In the genomic region with DNA sequence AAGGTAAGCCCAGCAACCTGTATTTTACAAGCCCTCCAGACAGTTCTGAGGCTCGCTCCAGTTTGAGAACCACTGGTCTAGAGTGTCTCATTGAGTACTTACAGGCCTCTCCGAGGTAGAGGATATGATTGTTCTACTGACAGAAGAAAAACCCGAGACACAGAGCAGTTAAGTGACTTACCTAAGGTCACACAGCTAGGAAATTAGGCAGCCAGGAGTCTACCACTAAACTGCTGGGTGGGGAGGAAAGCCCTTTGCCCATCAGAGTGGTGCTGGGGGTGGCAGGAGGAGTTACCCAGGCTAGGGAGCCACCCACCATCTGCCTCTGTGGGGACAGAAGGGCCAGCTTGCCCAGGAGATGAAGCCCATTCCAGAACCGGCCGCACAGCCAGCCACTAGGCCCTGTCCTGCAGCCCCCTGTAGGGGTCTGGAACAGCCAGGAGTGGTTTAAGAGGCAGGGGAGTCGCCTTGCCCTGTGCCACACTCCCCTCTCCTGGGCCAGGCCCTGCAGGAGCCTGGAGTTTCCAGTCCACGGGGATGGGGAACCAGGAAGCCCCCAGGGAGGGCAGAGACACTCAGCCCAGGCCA, we compare ENCODE assay signal across 15 cellular contexts. TPM values are rescaled to one million over a fixed set of nuclear protein-coding genes. Genes with fewer than 3 reads are reported as not detected.
DNase-seq lines count a peak whose midpoint lies in the region; ATAC-seq and TF ChIP-seq lines count a peak whose summit lies in the region.
"Had no signal": no experiment of that assay in that cellular context is flagged by ENCODE, and none has a peak within 500 bp of the region (broad histone marks: within the 10 kb centered on the region; RNA-seq: fewer than 3 reads in every experiment).

No MANE protein-coding gene starts in this region.

- no peaks in the 10 kb centered on the region for H3K9me2 ChIP-seq in Loucy (replicated peaks; ENCODE audit: low read depth, low read length)

- peak overlapping the region; percentile 67 for H3K27ac ChIP-seq in CD8-positive, alpha-beta memory T cell (ENCODE audit: low read depth, low read length)
- no peak overlapping the region for H3K27ac ChIP-seq in dorsolateral prefrontal cortex

- no peaks in the 10 kb centered on the region for H3K79me2 ChIP-seq in Loucy (ENCODE audit: insufficient read depth, low read length)

- H3K4me3 Mint-ChIP-seq in CD8-positive, alpha-beta memory T cell: no peak overlapping the region
- peak overlapping the region; percentile 34 for H3K4me3 Mint-ChIP-seq in nephron progenitor cell
- H3K4me3 Mint-ChIP-seq: activated naive CD4-positive, alpha-beta T cell treated with anti-CD3 and anti-CD28 coated beads for 36 hours had no signal

- DNase-seq in CD8-positive, alpha-beta memory T cell: no peak
- no peak for DNase-seq in dorsolateral prefrontal cortex
- DNase-seq in nephron progenitor cell: no peak
- DNase-seq in GM03348 (ENCODE audit: low spot score): no peak
- DNase-seq: Calu3, NCI-H187 treated with DMSO at 0.1 percent for 48 hours, NCI-H774, occipital lobe had no signal

- no peaks in the 10 kb centered on the region for H3K9me3 Mint-ChIP-seq in CD8-positive, alpha-beta memory T cell
- no peaks in the 10 kb centered on the region for H3K9me3 Mint-ChIP-seq in nephron progenitor cell
- H3K9me3 Mint-ChIP-seq: activated naive CD4-positive, alpha-beta T cell treated with anti-CD3 and anti-CD28 coated beads for 36 hours had no signal

- H3K36me3 Mint-ChIP-seq in CD8-positive, alpha-beta memory T cell: no peaks in the 10 kb centered on the region
- H3K36me3 Mint-ChIP-seq in nephron progenitor cell (ENCODE audit: low read depth): no peaks in the 10 kb centered on the region

- no peak overlapping the region; the same call in 1 of the 2 replicates for H2AFZ ChIP-seq in Loucy (ENCODE audit: low read length)

- intact Hi-C loops in dorsolateral prefrontal cortex (cut with DNase I): no loop called here

- peaks cover 7 to 13% (median 8%) of the 10 kb centered on the region in 3 donors for H3K4me1 Mint-ChIP-seq in CD8-positive, alpha-beta memory T cell
- H3K4me1 Mint-ChIP-seq in nephron progenitor cell: peaks cover 26% of the 10 kb centered on the region

- TF ChIP-seq CTCF in Loucy (conservative IDR thresholded peaks at IDR 0.05; ENCODE audit: low read length) (no peak), dorsolateral prefrontal cortex (IDR thresholded peaks at IDR 0.05 in 54 of 56, conservative IDR thresholded peaks at IDR 0.05 in 2 of 56; ENCODE audit: low read depth in 1 of 56, partially characterized antibody in 56 of 56) (no peak), nephron progenitor cell (IDR thresholded peaks at IDR 0.05) (no peak)

- peak overlapping the region; percentile 82 for H3K4me2 ChIP-seq in Loucy (ENCODE audit: low read depth, low read length, poor library complexity, severe bottlenecking)

- H3K9me3 ChIP-seq in CD8-positive, alpha-beta memory T cell (ENCODE audit: low read length): no peaks in the 10 kb centered on the region
- no peaks in the 10 kb centered on the region for H3K9me3 ChIP-seq in Loucy (ENCODE audit: insufficient read depth, low read depth, low read length)

- H3F3A ChIP-seq in Loucy (ENCODE audit: low read depth): no peaks in the 10 kb centered on the region

- CTCF ChIA-PET in CD8-positive, alpha-beta memory T cell (lab: Charles Lee): no interaction called here

- peak overlapping the region in 1 of 8 donors; percentile 56 for H3K27ac Mint-ChIP-seq in CD8-positive, alpha-beta memory T cell
- H3K27ac Mint-ChIP-seq in nephron progenitor cell: peak overlapping the region; percentile 39
- H3K27ac Mint-ChIP-seq: activated naive CD4-positive, alpha-beta T cell treated with anti-CD3 and anti-CD28 coated beads for 36 hours had no signal

- no peaks in the 10 kb centered on the region for H3K4me1 ChIP-seq in CD8-positive, alpha-beta memory T cell (ENCODE audit: insufficient read depth, low read length)
- peaks cover 19% of the 10 kb centered on the region for H3K4me1 ChIP-seq in Loucy (ENCODE audit: insufficient read depth, low read length, poor library complexity, severe bottlenecking)

- POLR2A ChIA-PET in CD8-positive, alpha-beta memory T cell (lab: Charles Lee): no interaction called here

- ATAC-seq in GM21447 (IDR thresholded peaks at IDR 0.05; ENCODE audit: unreplicated experiment) (no peak), HG03045 (IDR thresholded peaks at IDR 0.05; ENCODE audit: unreplicated experiment) (no peak), HG03520 (IDR thresholded peaks at IDR 0.05; ENCODE audit: unreplicated experiment) (no peak)

- H3K4me3 ChIP-seq in CD8-positive, alpha-beta memory T cell (ENCODE audit: low read length): no peak overlapping the region
- peak overlapping the region; percentile 69 for H3K4me3 ChIP-seq in Loucy (ENCODE audit: low read length, poor library complexity, severe bottlenecking)
- H3K4me3 ChIP-seq in dorsolateral prefrontal cortex: peak overlapping the region in 34 of 59 donors; percentile 1 to 52 (median 30)

- H3K27me3 Mint-ChIP-seq in CD8-positive, alpha-beta memory T cell: peaks cover 17 to 23% of the 10 kb centered on the region in 2 donors
- peaks cover 5% of the 10 kb centered on the region for H3K27me3 Mint-ChIP-seq in nephron progenitor cell (ENCODE audit: low read depth, poor library complexity)

- no peaks in the 10 kb centered on the region for H3K27me3 ChIP-seq in CD8-positive, alpha-beta memory T cell (ENCODE audit: insufficient read depth, low read length, poor library complexity, severe bottlenecking)
- no peaks in the 10 kb centered on the region for H3K27me3 ChIP-seq in Loucy (ENCODE audit: insufficient read depth, low read length, poor library complexity, severe bottlenecking)
- peaks cover 0 to 12% (median 0%) of the 10 kb centered on the region in 45 donors for H3K27me3 ChIP-seq in dorsolateral prefrontal cortex

- no peaks in the 10 kb centered on the region for H4K20me1 ChIP-seq in Loucy (ENCODE audit: insufficient read depth, low read length, poor library complexity, severe bottlenecking)

- H3K36me3 ChIP-seq in CD8-positive, alpha-beta memory T cell (ENCODE audit: insufficient read depth, low read length): no peaks in the 10 kb centered on the region
- H3K36me3 ChIP-seq in Loucy (ENCODE audit: insufficient read depth, low read length): no peaks in the 10 kb centered on the region

- peak overlapping the region; percentile 68 for H3K9ac ChIP-seq in Loucy (ENCODE audit: low read depth, low read length, poor library complexity, severe bottlenecking)

RNA-seq across cellular contexts. Expression of gene RASGRP4, which starts 0.7 kb away (rescaled TPM):
- total RNA-seq in CD8-positive, alpha-beta memory T cell: 1 to 10 TPM; 1.8 to 2.0 TPM
- not detected for polyA plus RNA-seq in CD8-positive, alpha-beta memory T cell
- 1 to 10 TPM in 76 of 120 experiments, under 1 TPM in 44; 0.27 to 4.2 (median 1.1) TPM for total RNA-seq in dorsolateral prefrontal cortex
- total RNA-seq: Calu3, fibroblast of villous mesenchyme had no signal
- polyA plus RNA-seq: keratinocyte had no signal

RNA-seq across cellular contexts. Expression of gene RYR1, which starts 8.2 kb away (rescaled TPM):
- 1 to 10 TPM; 1.4 to 3.3 TPM for total RNA-seq in CD8-positive, alpha-beta memory T cell
- polyA plus RNA-seq in CD8-positive, alpha-beta memory T cell: 0.71 TPM
- total RNA-seq in dorsolateral prefrontal cortex: 100 to 1,000 TPM in 1 of 120 experiments, 10 to 100 TPM in 119; 24.7 to 126 (median 46.9) TPM

RNA-seq across cellular contexts. Expression of gene FAM98C, which starts 22.4 kb away (rescaled TPM):
- 10 to 100 TPM; 17.8 to 25.2 TPM for total RNA-seq in CD8-positive, alpha-beta memory T cell
- 16.8 TPM for polyA plus RNA-seq in CD8-positive, alpha-beta memory T cell
- total RNA-seq in dorsolateral prefrontal cortex: 10 to 100 TPM; 31.5 to 65.9 (median 44.2) TPM

RNA-seq across cellular contexts. Expression of gene SPRED3, which starts 36.8 kb away (rescaled TPM):
- total RNA-seq in CD8-positive, alpha-beta memory T cell: under 1 TPM; 0.33 to 0.66 TPM
- polyA plus RNA-seq in CD8-positive, alpha-beta memory T cell: not detected
- total RNA-seq in dorsolateral prefrontal cortex: 10 to 100 TPM in 62 of 120 experiments, 1 to 10 TPM in 58; 4.8 to 22.5 (median 10.3) TPM

RNA-seq across cellular contexts. Expression of gene GGN, which starts 37.5 kb away (rescaled TPM):
- total RNA-seq in CD8-positive, alpha-beta memory T cell: under 1 TPM in 1 of 2 experiments, not detected in 1; 0.15 TPM
- not detected for polyA plus RNA-seq in CD8-positive, alpha-beta memory T cell
- total RNA-seq in dorsolateral prefrontal cortex: 1 to 10 TPM in 101 of 120 experiments, under 1 TPM in 18, not detected in 1; 0.34 to 6.3 (median 1.7) TPM
- polyA plus RNA-seq: keratinocyte had no signal

Comparison
In these comparisons a context has a peak if more than half of its experiments do, and no peak if none do; other contexts are left out.
1. RNA of gene RYR1, which starts 8.2 kb away (total RNA-seq): 24.7 to 126 TPM in dorsolateral prefrontal cortex; 1.4 to 3.3 TPM in CD8-positive, alpha-beta memory T cell; every median in the first group is over 4 times any median in the second.